In the genomic region with DNA sequence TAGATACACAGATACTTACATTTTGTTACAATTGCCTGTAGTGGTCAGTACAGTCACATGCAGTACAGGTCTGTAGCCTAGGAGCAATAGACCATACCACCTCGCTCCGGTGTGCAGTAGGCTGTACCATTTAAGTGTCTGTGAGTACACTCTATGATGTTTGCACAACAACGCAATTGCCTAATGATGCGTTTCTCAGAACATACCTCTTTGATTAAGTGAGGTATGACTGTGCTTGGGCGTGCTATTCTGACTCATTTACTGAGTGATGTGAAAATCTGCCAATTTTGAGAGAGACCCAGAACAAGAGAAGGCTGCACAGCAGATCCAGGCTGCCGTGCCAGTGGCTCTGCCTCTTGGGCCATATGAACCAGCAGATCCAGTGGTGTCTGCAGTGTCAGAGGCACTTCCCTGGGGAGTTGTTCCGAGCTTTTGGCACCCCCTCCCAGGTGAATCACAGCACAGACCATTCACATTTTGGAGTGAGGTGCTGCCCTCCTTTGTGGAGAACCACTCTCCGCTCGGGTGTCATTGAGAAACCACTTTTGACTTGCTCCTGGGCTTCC, we compare ENCODE assay signal across 10 cellular contexts. TPM values are rescaled to one million over a fixed set of nuclear protein-coding genes. Genes with fewer than 3 reads are reported as not detected.
DNase-seq lines count a peak whose midpoint lies in the region; ATAC-seq and TF ChIP-seq lines count a peak whose summit lies in the region.
"Had no signal": no experiment of that assay in that cellular context is flagged by ENCODE, and none has a peak within 500 bp of the region (broad histone marks: within the 10 kb centered on the region; RNA-seq: fewer than 3 reads in every experiment).

No MANE protein-coding gene starts in this region.

- no peak overlapping the region for H3K4me3 ChIP-seq in BJ (ENCODE audit: low read depth, low read length)
- H3K4me3 ChIP-seq: gastrocnemius medialis, thoracic aorta had no signal

- DNase-seq in BJ (ENCODE audit: low read depth) (peak; percentile 94), NCI-H1092 (lab: John Stamatoyannopoulos, UW) (peak; percentile 57), amniotic stem cell (lab: John Stamatoyannopoulos, UW) (peak; percentile 71), left kidney (ENCODE audit: low read depth, low spot score) (peak; percentile 68), medulla oblongata (ENCODE audit: extremely low spot score) (no peak)
- DNase-seq: gastrocnemius medialis had no signal

- ATAC-seq in HG03442 (IDR thresholded peaks at IDR 0.05; ENCODE audit: unreplicated experiment) (no peak), GM18861 (IDR thresholded peaks at IDR 0.05; ENCODE audit: unreplicated experiment) (no peak), HG02973 (IDR thresholded peaks at IDR 0.05; ENCODE audit: unreplicated experiment) (no peak)

- POLR2A ChIA-PET in BJ (lab: Charles Lee): no interaction called here

- CTCF ChIA-PET in BJ (lab: Yijun Ruan, JAX): interaction anchor here (1.3 kb wide), 1 partner anchor 17 kb away, joined by 4 read pairs; no protein-coding TSS in a partner anchor

- no peaks in the 10 kb centered on the region for H3K36me3 ChIP-seq in BJ (ENCODE audit: control insufficient read depth, insufficient read depth, low read length)
- H3K36me3 ChIP-seq: gastrocnemius medialis, thoracic aorta had no signal

- TF ChIP-seq CTCF in BJ (IDR thresholded peaks at IDR 0.05; ENCODE audit: insufficient read depth, low read depth, low read length): no peak

- H3K27me3 ChIP-seq in BJ (ENCODE audit: control insufficient read depth, insufficient read depth, low read length): no peaks in the 10 kb centered on the region
- H3K27me3 ChIP-seq: gastrocnemius medialis had no signal

RNA-seq across cellular contexts. Expression of a gene that starts 20.4 kb away (rescaled TPM):
- not detected in 2 replicates for polyA plus RNA-seq in BJ (2011; rRNA removed)
- 0.15 TPM in 1 of 2 replicates, not detected in the other for polyA minus RNA-seq in BJ (2011; rRNA and poly(A)+ RNA removed)
